Comparison of ENCODE assay signal across 8 cellular contexts in the genomic region with DNA sequence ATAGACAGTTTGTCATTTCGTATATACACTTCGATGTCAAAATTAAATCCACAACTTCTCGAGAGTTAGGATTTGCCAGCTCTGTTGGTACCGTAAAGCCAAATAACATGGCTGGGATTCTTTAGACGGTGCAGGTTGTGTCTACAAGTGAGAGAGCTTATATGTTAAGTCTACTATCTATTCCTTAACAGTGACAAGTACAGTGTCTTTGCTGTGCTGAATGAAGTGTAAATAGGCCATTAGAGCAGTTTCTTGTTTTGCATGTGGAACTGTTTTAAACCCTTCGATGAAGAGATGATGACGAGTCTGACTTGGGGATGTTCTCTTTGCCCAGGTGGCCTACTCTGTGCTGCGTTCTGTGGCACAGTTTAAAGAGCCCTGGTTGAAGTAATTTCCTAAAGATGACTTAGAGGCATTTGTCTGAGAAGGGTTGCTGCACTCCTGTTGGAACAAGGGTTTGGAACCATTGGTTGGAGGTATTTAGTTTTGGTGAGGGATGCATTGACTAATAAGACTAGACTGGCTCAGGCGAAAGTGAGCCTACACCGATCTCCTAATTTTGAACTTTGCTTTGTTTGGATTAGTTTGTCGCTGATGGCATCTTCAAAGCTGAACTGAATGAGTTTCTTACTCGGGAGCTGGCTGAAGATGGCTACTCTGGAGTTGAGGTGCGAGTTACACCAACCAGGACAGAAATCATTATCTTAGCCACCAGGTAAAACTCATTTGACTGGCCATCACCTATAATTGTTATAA. TPM values are rescaled to one million over a fixed set of nuclear protein-coding genes. Genes with fewer than 3 reads are reported as not detected.
DNase-seq lines count a peak whose midpoint lies in the region; ATAC-seq, FAIRE-seq and TF ChIP-seq lines count a peak whose summit lies in the region.

No MANE protein-coding gene starts in this region.

- H3K4me1 Mint-ChIP-seq in T-cell (peaks cover 45 to 49% (median 47%) of the 10 kb centered on the region in 3 donors), nephron progenitor cell (peaks cover 36% of the 10 kb centered on the region)

- no peak for FAIRE-seq in D721Med (lab: Jason Lieb, UNC)

- CTCF ChIA-PET in T-cell (lab: Charles Lee), result interaction anchor here (0.6 to 1.7 kb wide), 9 partner anchors 9 to 159 kb away, joined by 3 to 7 read pairs (median 3); a partner anchor contains a TSS

- H3K9me3 Mint-ChIP-seq in T-cell (no peaks in the 10 kb centered on the region), nephron progenitor cell (no peaks in the 10 kb centered on the region)

- no peaks in the 10 kb centered on the region for H3K27me3 Mint-ChIP-seq in T-cell
- peaks cover 24% of the 10 kb centered on the region for H3K27me3 Mint-ChIP-seq in nephron progenitor cell (ENCODE audit: low read depth, poor library complexity)

- DNase-seq in DMS53 (lab: John Stamatoyannopoulos, UW), result peak; percentile 70
- DNase-seq in DMS53 treated with DMSO at 0.1 percent for 48 hours (lab: John Stamatoyannopoulos, UW; ENCODE audit: unreplicated experiment), result no peak
- DNase-seq in T-cell, result peak in 4 of 34 experiments; percentile 8 to 24 (median 16)
- DNase-seq in nephron progenitor cell, result no peak
- no peak for DNase-seq in D721Med (ENCODE audit: insufficient read length, low spot score)
- no peak for DNase-seq in stimulated activated CD4-positive, alpha-beta T cell treated with anti-CD3 and anti-CD28 coated beads, Interleukin-12 subunit alpha, Interleukin-12 subunit beta, amount 100 ng/mL, for 4 hours

- H3K36me3 Mint-ChIP-seq in T-cell (peaks cover 39% of the 10 kb centered on the region), nephron progenitor cell (ENCODE audit: low read depth) (peaks cover 51% of the 10 kb centered on the region)

- no peak for TF ChIP-seq CTCF in nephron progenitor cell (IDR thresholded peaks at IDR 0.05)
- no peak for TF ChIP-seq CTCF in D721Med (IDR thresholded peaks at IDR 0.05; ENCODE audit: insufficient read depth, missing control alignments)

- H3K4me3 Mint-ChIP-seq in T-cell (peak overlapping the region; percentile 96 to 99 (median 96)), nephron progenitor cell (peak overlapping the region; percentile 100)

- POLR2A ChIA-PET in T-cell (lab: Charles Lee), result interaction anchor here (0.5 to 0.6 kb wide), 4 partner anchors 43 to 1042 kb away, joined by 3 to 7 read pairs (median 3); no protein-coding TSS in a partner anchor

- H3K27ac Mint-ChIP-seq in T-cell (peak overlapping the region; percentile 97 to 98), nephron progenitor cell (peak overlapping the region; percentile 100)

- ATAC-seq in T-cell (replicated peaks in 1 of 4) (peak; percentile 13 to 25 (median 18)), esophagus mucosa (peak; percentile 5), GM18868 (IDR thresholded peaks at IDR 0.05; ENCODE audit: unreplicated experiment) (no peak)

RNA-seq across cellular contexts. Expression of a gene that starts 1.0 kb away (rescaled TPM):
- total RNA-seq in T-cell, result 1,000 to 10,000 TPM; 4,604 to 5,380 (median 4,830) TPM
- 2,660 TPM for total RNA-seq in esophagus mucosa

RNA-seq across cellular contexts. Expression of a gene that starts 32.7 kb away (rescaled TPM):
- total RNA-seq in T-cell (1 to 10 TPM in 4 of 5 donors, under 1 TPM in 1; 0.33 to 2.9 (median 1.5) TPM), esophagus mucosa (0.84 TPM)

RNA-seq across cellular contexts. Expression of a gene that starts 48.8 kb away (rescaled TPM):
- 10 to 100 TPM; 37.2 to 57.3 (median 47.3) TPM for total RNA-seq in T-cell
- total RNA-seq in esophagus mucosa, result 7.6 TPM
